ENCODE assay signal across 9 cellular contexts in genomic region chr1:201546093-201546492, GRCh38. TPM values are rescaled to one million over a fixed set of nuclear protein-coding genes. Genes with fewer than 3 reads are reported as not detected.
DNase-seq lines count a peak whose midpoint lies in the region; ATAC-seq and TF ChIP-seq lines count a peak whose summit lies in the region.
"Had no signal": no experiment of that assay in that cellular context is flagged by ENCODE, and none has a peak within 500 bp of the region (broad histone marks: within the 10 kb centered on the region; RNA-seq: fewer than 3 reads in every experiment).

No MANE protein-coding gene starts in this region.

- H3T11ph ChIP-seq in H9 (ENCODE audit: low read length), result no peak overlapping the region

- no peaks in the 10 kb centered on the region for H3K27me3 ChIP-seq in BLaER1
- no peaks in the 10 kb centered on the region; the same call in 1 of the 2 replicates for H3K27me3 ChIP-seq in H9 (ENCODE audit: insufficient read depth, low read length)
- no peaks in the 10 kb centered on the region for H3K27me3 ChIP-seq in Panc1 (ENCODE audit: control insufficient read depth, insufficient read depth, low read length)
- H3K27me3 ChIP-seq: body of pancreas had no signal

- in situ Hi-C loops in Panc1 (cut with HindIII; ENCODE audit: low pct_unique_long_range_greater_than_20kb, low sequenced_read_pairs), result no loop called here

- H3K79me2 ChIP-seq in H9 (ENCODE audit: insufficient read depth, low read length), result no peaks in the 10 kb centered on the region

- no peak overlapping the region for H2BK12ac ChIP-seq in H9 (ENCODE audit: insufficient read length, low read depth, low read length)

- peak overlapping the region; percentile 65 for H3K4me2 ChIP-seq in BLaER1
- H3K4me2 ChIP-seq in H9 (ENCODE audit: insufficient read depth, insufficient read length, low read length), result no peak overlapping the region

- peak overlapping the region; percentile 60; the same call in 1 of the 2 replicates for H3K27ac ChIP-seq in BLaER1
- no peak overlapping the region for H3K27ac ChIP-seq in H9 (ENCODE audit: insufficient read length, low read depth, low read length)
- no peak overlapping the region for H3K27ac ChIP-seq in Panc1 (ENCODE audit: low read length)
- H3K27ac ChIP-seq: body of pancreas had no signal

- H2BK120ac ChIP-seq in H9 (ENCODE audit: low read depth, low read length, poor library complexity, severe bottlenecking), result no peak overlapping the region

- H2AFZ ChIP-seq in H9 (ENCODE audit: low read length), result no peak overlapping the region

- peak overlapping the region in 1 of 2 experiments; percentile 6; a peak in 1 of 5 replicates for H3K4me3 Mint-ChIP-seq in H9

- no peak overlapping the region for H2AK5ac ChIP-seq in H9 (ENCODE audit: insufficient read length, low read length)

- H4K5ac ChIP-seq in H9 (ENCODE audit: insufficient read length, low read depth, low read length), result no peak overlapping the region

- no TSS peak for BruUV-seq in Panc1 (replicated peaks; lab: Mats Ljungman, UMichigan)

- no CpG with 5 or more reads among the region's 9 CpGs for WGBS in H9 (ENCODE audit: extremely low coverage, insufficient read length, low lambda C conversion rate)

- peaks cover 9 to 13% of the 10 kb centered on the region in 2 experiments for H3K4me1 Mint-ChIP-seq in H9

- H3K9ac ChIP-seq in BLaER1 (no peak overlapping the region), H9 (ENCODE audit: extremely low read depth, insufficient read length, low read length) (no peak overlapping the region)

- no peak overlapping the region for H2BK5ac ChIP-seq in H9 (ENCODE audit: insufficient read length, low read length)

- ATAC-seq in Panc1 (peak; percentile 94), HG03354 (IDR thresholded peaks at IDR 0.05; ENCODE audit: poor library complexity, severe bottlenecking, unreplicated experiment) (no peak)
- ATAC-seq: body of pancreas had no signal

- TF ChIP-seq CTCF in H9 (conservative IDR thresholded peaks at IDR 0.05) (peak; percentile 47), Panc1 (IDR thresholded peaks at IDR 0.05) (no peak; the same call in 1 of the 2 replicates)

- no peak overlapping the region for H3K27ac Mint-ChIP-seq in H9

- H3K36me3 Mint-ChIP-seq in H9 (ENCODE audit: insufficient read depth in 1 of 3, low read depth in 3 of 3), result no peaks in the 10 kb centered on the region

- H3K18ac ChIP-seq in H9 (ENCODE audit: insufficient read length, low read depth, low read length), result no peak overlapping the region

- H3K56ac ChIP-seq in H9 (ENCODE audit: insufficient read length, low read depth, low read length), result no peak overlapping the region

- peak; percentile 58 for DNase-seq in H9
- DNase-seq in Panc1 (ENCODE audit: low read depth, low spot score), result no peak
- peak; percentile 57 for DNase-seq in kidney tubule cell (ENCODE audit: low spot score)
- no peak for DNase-seq in stimulated activated CD4-positive, alpha-beta T cell treated with anti-CD3 and anti-CD28 coated beads, Interleukin-1b, Interleukin-23, amount 100 ng/mL, for 48 hours
- no peak for DNase-seq in GM19240 (ENCODE audit: insufficient read length, low spot score)
- no peak for DNase-seq in ureter (ENCODE audit: low spot score)
- DNase-seq: body of pancreas had no signal

- POLR2A ChIA-PET in Panc1 (lab: Charles Lee), result no interaction called here

- H3K27me3 Mint-ChIP-seq in H9 (ENCODE audit: low read depth), result peaks cover 38% of the 10 kb centered on the region

- H4K8ac ChIP-seq in H9 (replicated peaks; ENCODE audit: insufficient read length, low read depth, low read length), result no peak overlapping the region

- H3K79me1 ChIP-seq in H9 (ENCODE audit: insufficient read depth, low read depth, low read length, poor library complexity, severe bottlenecking), result no peaks in the 10 kb centered on the region

- H3K23ac ChIP-seq in H9 (ENCODE audit: insufficient read length, low read depth, low read length), result no peak overlapping the region

- H3K4ac ChIP-seq in H9 (ENCODE audit: low read depth, low read length), result no peak overlapping the region

- no peak overlapping the region for H2BK15ac ChIP-seq in H9 (ENCODE audit: low read depth, low read length)

- H3K9me3 Mint-ChIP-seq in H9, result peaks cover 0 to 6% of the 10 kb centered on the region in 2 experiments; a peak in 2 of 5 replicates

- 0 out of 2 replicates have a peak, but pooled peaks cover 3% of the 10 kb centered on the region for H3K36me3 ChIP-seq in BLaER1
- H3K36me3 ChIP-seq in Panc1 (ENCODE audit: control insufficient read depth, insufficient read depth, low read length), result no peaks in the 10 kb centered on the region

- CTCF ChIA-PET in Panc1 (lab: Charles Lee), result interaction anchor here (0.9 kb wide), 1 partner anchor 13 kb away, joined by 3 read pairs; no protein-coding TSS in a partner anchor

- no peak overlapping the region for H2BK20ac ChIP-seq in H9 (ENCODE audit: low read depth, low read length, poor library complexity, severe bottlenecking)

- H4K20me1 ChIP-seq in BLaER1, result no peaks in the 10 kb centered on the region; the same call in 1 of the 2 replicates
- H4K20me1 ChIP-seq in H9 (ENCODE audit: control insufficient read depth, insufficient read depth, insufficient read length), result no peaks in the 10 kb centered on the region

- H3K9me3 ChIP-seq in BLaER1 (no peaks in the 10 kb centered on the region), H9 (ENCODE audit: control insufficient read depth, low read depth, low read length) (no peaks in the 10 kb centered on the region), Panc1 (ENCODE audit: control insufficient read depth, insufficient read depth, low read depth, low read length) (no peaks in the 10 kb centered on the region)
- H3K9me3 ChIP-seq: body of pancreas had no signal

- H4K91ac ChIP-seq in H9 (ENCODE audit: insufficient read length, low read depth, low read length), result no peak overlapping the region

- H3K4me1 ChIP-seq in BLaER1 (peaks cover 50% of the 10 kb centered on the region), H9 (ENCODE audit: insufficient read depth, low read length) (no peaks in the 10 kb centered on the region), Panc1 (ENCODE audit: control insufficient read depth, insufficient read depth, low read length) (peaks cover 6% of the 10 kb centered on the region; the same call in 1 of the 2 replicates)
- H3K4me1 ChIP-seq: body of pancreas had no signal

- intact Hi-C loops in Panc1 (cut with micrococcal nuclease; ENCODE audit: unreplicated experiment), result no loop called here

- H3K4me3 ChIP-seq in BLaER1 (no peak overlapping the region), Panc1 (ENCODE audit: low read depth in 2 of 2, low read length in 2 of 2) (no peak overlapping the region)
- H3K4me3 ChIP-seq: body of pancreas had no signal

- H3K14ac ChIP-seq in H9 (ENCODE audit: insufficient read depth, low read length), result no peak overlapping the region; the same call in 1 of the 2 replicates

- no peaks in the 10 kb centered on the region for H3K23me2 ChIP-seq in H9 (ENCODE audit: insufficient read length, low read depth, low read length, poor library complexity, severe bottlenecking)

RNA-seq across cellular contexts. Expression of gene NAV1, which starts 7.2 kb away (rescaled TPM):
- 20.5 and 21.6 TPM in 2 replicates for total RNA-seq in H9 (2021)
- 29.0 TPM for total RNA-seq in Panc1 (2021; ENCODE audit: unreplicated experiment)
- polyA plus RNA-seq in Panc1 (2012; ENCODE audit: insufficient read length), result 15.2 TPM
- 49.3 TPM for total RNA-seq in ureter

RNA-seq across cellular contexts. Expression of gene CSRP1, which starts 39.2 kb away (rescaled TPM):
- total RNA-seq in H9 (2021) (0.44 TPM in 2 replicates), Panc1 (2021; ENCODE audit: unreplicated experiment) (94.4 TPM), ureter (545 TPM)
- polyA plus RNA-seq in Panc1 (2012; ENCODE audit: insufficient read length), result 136 TPM

Comparison
In these comparisons a context has a peak if more than half of its experiments do, and no peak if none do; other contexts are left out.
1. DNase-seq: peak in H9 (single experiment) and kidney tubule cell (single experiment); none in Panc1 (single experiment), stimulated activated CD4-positive, alpha-beta T cell treated with anti-CD3 and anti-CD28 coated beads, Interleukin-1b, Interleukin-23, amount 100 ng/mL, for 48 hours (single experiment), GM19240 (single experiment) and ureter (single experiment).
2. RNA of gene CSRP1, which starts 39.2 kb away (total RNA-seq): 545 TPM in ureter (single experiment) and 94.4 TPM in Panc1 (single experiment); 0.44 TPM in H9; every median in the first group is over 10 times any median in the second.